ENCODE assay signal across 8 cellular contexts in genomic region chr2:238286551-238286950, GRCh38. TPM values are rescaled to one million over a fixed set of nuclear protein-coding genes. Genes with fewer than 3 reads are reported as not detected.
A peak's percentile ranks its signal among the peaks of the same experiment; 100 is the strongest.
DNase-seq lines count a peak whose midpoint lies in the region; ATAC-seq and TF ChIP-seq lines count a peak whose summit lies in the region.

No MANE protein-coding gene starts in this region.

- H3K27me3 Mint-ChIP-seq in Caco-2 (ENCODE audit: insufficient read depth, unreplicated experiment): no peaks in the 10 kb centered on the region

- peaks cover 67% of the 10 kb centered on the region for H3K79me2 ChIP-seq in MM.1S (ENCODE audit: low read length)

- no peaks in the 10 kb centered on the region for H4K20me1 ChIP-seq in MM.1S (ENCODE audit: insufficient read depth, low read length)

- WGBS in lung, 2 donors: 41 to 65% methylated on average over 7 of the region's 7 CpGs

- BruUV-seq in Caco-2 (replicated peaks; lab: Mats Ljungman, UMichigan): TSS peak; percentile 39

- 0 out of 2 replicates have a peak, but pooled peaks cover 4% of the 10 kb centered on the region for H3F3A ChIP-seq in MM.1S (ENCODE audit: insufficient read depth, low read length)

- H3K36me3 ChIP-seq in Caco-2 (ENCODE audit: control insufficient read depth, insufficient read depth, low read length) (no peaks in the 10 kb centered on the region), lung (ENCODE audit: control insufficient read depth in 2 of 2, insufficient read depth in 2 of 2, low read length in 2 of 2) (no peaks in the 10 kb centered on the region), MM.1S (replicated peaks; ENCODE audit: insufficient read depth, low read length) (no peaks in the 10 kb centered on the region)

- H3K9me3 ChIP-seq in Caco-2: no peaks in the 10 kb centered on the region
- H3K9me3 ChIP-seq in lung (ENCODE audit: control insufficient read depth in 2 of 2, insufficient read depth in 1 of 2, low read length in 1 of 2): no peaks in the 10 kb centered on the region
- no peaks in the 10 kb centered on the region for H3K9me3 ChIP-seq in MM.1S (replicated peaks; ENCODE audit: insufficient read depth, low read length)

- TF ChIP-seq CTCF in Caco-2 (IDR thresholded peaks at IDR 0.05; ENCODE audit: insufficient read depth in 1 of 2, low read depth in 1 of 2, low read length in 1 of 2, severe bottlenecking in 1 of 2, unreplicated experiment in 1 of 2) (no peak), NB4 (IDR thresholded peaks at IDR 0.05; ENCODE audit: low read depth, low read length) (no peak), lung (IDR thresholded peaks at IDR 0.05; ENCODE audit: control extremely low read depth, extremely low read depth) (no peak), MM.1S (IDR thresholded peaks at IDR 0.05; ENCODE audit: low read length) (no peak)

- no peaks in the 10 kb centered on the region for H3K9me2 ChIP-seq in MM.1S (replicated peaks; ENCODE audit: insufficient read depth, low read length)

- H3K4me3 Mint-ChIP-seq in Caco-2 (ENCODE audit: unreplicated experiment): peak overlapping the region; percentile 85

- TF ChIP-seq POLR2A in NB4 (IDR thresholded peaks at IDR 0.05; ENCODE audit: extremely low read depth, insufficient read length): no peak

- DNase-seq in Caco-2 (no peak), NB4 (ENCODE audit: low read depth) (peak; percentile 62), caudate nucleus (lab: John Stamatoyannopoulos, UW) (peak in 7 of 61 donors; percentile 6 to 52 (median 39)), lung (ENCODE audit: low spot score) (peak; percentile 70), ureter (ENCODE audit: low spot score) (peak; percentile 74), MM.1S (no peak)
- no peak for DNase-seq in activated CD4-positive, alpha-beta T cell treated with anti-CD3 and anti-CD28 coated beads, Interleukin-2, amount 50 U/mL, for 48 hours

- no peak overlapping the region for H3K9ac ChIP-seq in MM.1S (ENCODE audit: low read length)

- CTCF ChIA-PET in Caco-2 (lab: Charles Lee): interaction anchor here (0.6 to 2.2 kb wide), 3 partner anchors 23 to 139 kb away, joined by 3 to 8 read pairs (median 7); no protein-coding TSS in a partner anchor

- no peak overlapping the region for H3K4me2 ChIP-seq in MM.1S (ENCODE audit: low read depth, low read length)

- H3K4me1 ChIP-seq in Caco-2 (peaks cover 31% of the 10 kb centered on the region), lung (ENCODE audit: control insufficient read depth in 2 of 2, insufficient read depth in 2 of 2, low read length in 2 of 2) (peaks cover 12 to 35% of the 10 kb centered on the region in 2 donors), MM.1S (ENCODE audit: low read length) (peaks cover 8% of the 10 kb centered on the region)

- intact Hi-C loops in Caco-2 (cut with micrococcal nuclease; ENCODE audit: unreplicated experiment): no loop called here

- H3K27ac ChIP-seq in caudate nucleus (ENCODE audit: low read depth, low read length) (peak overlapping the region; percentile 88), lung (ENCODE audit: low read depth in 1 of 2, low read length in 1 of 2) (peak overlapping the region; percentile 78 to 97), MM.1S (ENCODE audit: low read length) (no peak overlapping the region)

- POLR2A ChIA-PET in Caco-2 (lab: Charles Lee): interaction anchor here (0.8 to 1.6 kb wide), 2 partner anchors 12 to 15 kb away, joined by 3 to 6 read pairs; no protein-coding TSS in a partner anchor

- peaks cover 24% of the 10 kb centered on the region for H3K36me3 Mint-ChIP-seq in Caco-2 (ENCODE audit: insufficient read depth, unreplicated experiment)

- H3K27me3 ChIP-seq in Caco-2 (replicated peaks; ENCODE audit: control insufficient read depth, insufficient read depth, low read length) (no peaks in the 10 kb centered on the region), lung (ENCODE audit: control insufficient read depth, insufficient read depth) (no peaks in the 10 kb centered on the region), MM.1S (replicated peaks; ENCODE audit: insufficient read depth, low read length) (no peaks in the 10 kb centered on the region)

- H3K9me3 Mint-ChIP-seq in Caco-2 (ENCODE audit: unreplicated experiment): no peaks in the 10 kb centered on the region

- H3K4me3 ChIP-seq in Caco-2 (ENCODE audit: low read depth, low read length) (no peak overlapping the region), NB4 (ENCODE audit: low read depth, low read length) (peak overlapping the region; percentile 79), lung (no peak overlapping the region), MM.1S (ENCODE audit: low read length) (no peak overlapping the region)

- no peak overlapping the region for H2AFZ ChIP-seq in MM.1S (ENCODE audit: low read length)

- peaks cover 10% of the 10 kb centered on the region for H3K4me1 Mint-ChIP-seq in Caco-2 (ENCODE audit: low read depth, unreplicated experiment)

- H3K27ac Mint-ChIP-seq in Caco-2 (ENCODE audit: unreplicated experiment): peak overlapping the region; percentile 91

- no peak for ATAC-seq in lung (ENCODE audit: insufficient read depth, low FRiP score)
- ATAC-seq in HG03469 (IDR thresholded peaks at IDR 0.05; ENCODE audit: unreplicated experiment): no peak

RNA-seq across cellular contexts. Expression of gene PER2, which starts 1.9 kb away (rescaled TPM):
- total RNA-seq in Caco-2 (2022): 12.2 and 12.5 TPM in 2 replicates
- 10 to 100 TPM; 15.0 to 27.1 TPM for total RNA-seq in lung
- 1 to 10 TPM; 4.1 to 6.0 TPM for polyA plus RNA-seq in lung
- total RNA-seq in ureter: 30.5 TPM

RNA-seq across cellular contexts. Expression of gene TRAF3IP1, which starts 33.8 kb away (rescaled TPM):
- total RNA-seq in Caco-2 (2022): 7.1 and 7.4 TPM in 2 replicates
- total RNA-seq in lung: 10 to 100 TPM; 19.5 to 41.0 TPM
- polyA plus RNA-seq in lung: 10 to 100 TPM in 1 of 2 donors, 1 to 10 TPM in 1; 8.9 to 10.0 TPM
- 22.4 TPM for total RNA-seq in ureter

RNA-seq across cellular contexts. Expression of gene HES6, which starts 46.7 kb away (rescaled TPM):
- total RNA-seq in Caco-2 (2022): 21.2 and 22.1 TPM in 2 replicates
- 10 to 100 TPM in 1 of 2 donors, 1 to 10 TPM in 1; 4.4 to 12.5 TPM for total RNA-seq in lung
- 10 to 100 TPM in 1 of 2 donors, 1 to 10 TPM in 1; 9.8 to 11.6 TPM for polyA plus RNA-seq in lung
- total RNA-seq in ureter: 3.4 TPM

Comparison
In these comparisons a context has a peak if more than half of its experiments do, and no peak if none do; other contexts are left out.
1. DNase-seq: peak in NB4 (single experiment), lung (single experiment) and ureter (single experiment); none in Caco-2 (0 of 2), MM.1S (single experiment) and activated CD4-positive, alpha-beta T cell treated with anti-CD3 and anti-CD28 coated beads, Interleukin-2, amount 50 U/mL, for 48 hours (0 of 2).